ENCODE assay signal across 8 cellular contexts in genomic region chr9:15142903-15143534, GRCh38.
DNase-seq lines count a peak whose midpoint lies in the region; ATAC-seq and TF ChIP-seq lines count a peak whose summit lies in the region.

No MANE protein-coding gene starts in this region.

- H3K9me3 ChIP-seq in DOHH2 (ENCODE audit: control insufficient read depth, insufficient read depth, low read length) = no peaks in the 10 kb centered on the region
- no peaks in the 10 kb centered on the region for H3K9me3 ChIP-seq in iPS DF 6.9 (ENCODE audit: control insufficient read depth, insufficient read depth, low read length)

- DNase-seq in NCI-H345 treated with DMSO at 0.1 percent for 48 hours (lab: John Stamatoyannopoulos, UW; ENCODE audit: unreplicated experiment) (peak; percentile 29), astrocyte of the hippocampus (ENCODE audit: low read depth, low spot score) (peak; percentile 66), iPS DF 6.9 (ENCODE audit: low read depth, low spot score) (peak; percentile 70)
- peak; percentile 13 to 14 for DNase-seq in stimulated activated naive CD8-positive, alpha-beta T cell treated with anti-CD3 and anti-CD28 coated beads, Interleukin-15, amount 100 ng/mL, for 72 hours
- no peak for DNase-seq in stimulated activated naive CD4-positive, alpha-beta T cell treated with Interleukin-2 at 50 U/mL for 16 hours (lab: John Stamatoyannopoulos, UW)

- H3K27me3 ChIP-seq in DOHH2 (ENCODE audit: control insufficient read depth, low read length) (peaks cover 10% of the 10 kb centered on the region; the same call in 1 of the 2 replicates), iPS DF 6.9 (ENCODE audit: control insufficient read depth, insufficient read depth, low read length) (no peaks in the 10 kb centered on the region)

- no peak overlapping the region for H3K4me3 Mint-ChIP-seq in stimulated activated naive CD8-positive, alpha-beta T cell treated with anti-CD3 and anti-CD28 coated beads, Interleukin-15, amount 100 ng/mL, for 72 hours

- H3K79me2 ChIP-seq in DOHH2 (ENCODE audit: control insufficient read depth, low read length) = no peaks in the 10 kb centered on the region

- H4K20me1 ChIP-seq in DOHH2 (ENCODE audit: control insufficient read depth, insufficient read depth, low read depth, low read length) = no peaks in the 10 kb centered on the region

- H3K4me3 ChIP-seq in DOHH2 (ENCODE audit: low read length) (no peak overlapping the region), iPS DF 6.9 (ENCODE audit: low read length) (no peak overlapping the region)

- H3K4me2 ChIP-seq in DOHH2 (ENCODE audit: low read length) = no peak overlapping the region

- H3F3A ChIP-seq in DOHH2 (ENCODE audit: control insufficient read depth, insufficient read depth) = no peaks in the 10 kb centered on the region

- ATAC-seq in GM19324 (IDR thresholded peaks at IDR 0.05; ENCODE audit: low FRiP score, unreplicated experiment) = peak; percentile 79
- ATAC-seq in HG03159 (IDR thresholded peaks at IDR 0.05; ENCODE audit: unreplicated experiment) = peak; percentile 98
- ATAC-seq in stimulated activated naive CD8-positive, alpha-beta T cell treated with anti-CD3 and anti-CD28 coated beads, Interleukin-15, amount 100 ng/mL, for 72 hours = peak; percentile 72

- no peak overlapping the region for H3K27ac Mint-ChIP-seq in stimulated activated naive CD8-positive, alpha-beta T cell treated with anti-CD3 and anti-CD28 coated beads, Interleukin-15, amount 100 ng/mL, for 72 hours

- no peaks in the 10 kb centered on the region for H3K36me3 ChIP-seq in DOHH2 (ENCODE audit: control insufficient read depth, low read length)
- H3K36me3 ChIP-seq in iPS DF 6.9 (ENCODE audit: control insufficient read depth, insufficient read depth, low read length) = no peaks in the 10 kb centered on the region

- TF ChIP-seq CTCF in DOHH2 (IDR thresholded peaks at IDR 0.05; ENCODE audit: low read depth, low read length, poor library complexity, severe bottlenecking) = peak; percentile 80

- peaks cover 7% of the 10 kb centered on the region for H3K27me3 Mint-ChIP-seq in stimulated activated naive CD8-positive, alpha-beta T cell treated with anti-CD3 and anti-CD28 coated beads, Interleukin-15, amount 100 ng/mL, for 72 hours

- H3K27ac ChIP-seq in DOHH2 (ENCODE audit: low read depth, low read length) (no peak overlapping the region), iPS DF 6.9 (ENCODE audit: low read length) (no peak overlapping the region)

- no CpG with 5 or more reads among the region's 6 CpGs for WGBS in iPS DF 6.9 (ENCODE audit: insufficient coverage, insufficient read length)

- H3K4me1 ChIP-seq in DOHH2 (ENCODE audit: control insufficient read depth, low read length) = no peaks in the 10 kb centered on the region
- no peaks in the 10 kb centered on the region for H3K4me1 ChIP-seq in iPS DF 6.9 (ENCODE audit: control insufficient read depth, insufficient read depth, low read length)

- no peaks in the 10 kb centered on the region for H3K9me3 Mint-ChIP-seq in stimulated activated naive CD8-positive, alpha-beta T cell treated with anti-CD3 and anti-CD28 coated beads, Interleukin-15, amount 100 ng/mL, for 72 hours

- H3K4me1 Mint-ChIP-seq in stimulated activated naive CD8-positive, alpha-beta T cell treated with anti-CD3 and anti-CD28 coated beads, Interleukin-15, amount 100 ng/mL, for 72 hours = no peaks in the 10 kb centered on the region

- no peaks in the 10 kb centered on the region for H3K9me2 ChIP-seq in DOHH2 (replicated peaks; ENCODE audit: control insufficient read depth, low read length)
